ENCODE assay signal across 23 cellular contexts in the genomic region with DNA sequence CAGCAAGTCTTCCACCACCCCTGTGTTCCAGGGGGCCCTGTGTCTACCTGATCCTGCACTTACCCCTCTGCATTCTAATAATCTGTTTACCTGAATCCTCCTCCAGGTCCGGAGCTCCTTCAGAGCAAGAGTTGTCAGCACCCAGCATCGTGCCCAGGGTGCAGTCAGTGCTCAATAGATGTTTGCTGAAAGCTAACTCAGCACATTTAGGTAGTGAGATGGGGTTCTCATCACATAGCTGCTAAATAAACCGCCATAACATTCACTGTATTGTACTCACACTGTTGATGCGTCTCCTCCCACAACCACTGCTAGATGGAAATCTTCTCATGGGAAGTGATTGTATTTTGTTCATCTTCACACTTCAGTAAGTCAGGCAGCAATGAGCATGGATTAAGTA.
"Had no signal": no experiment of that assay in that cellular context is flagged by ENCODE, and none has a peak within 500 bp of the region (broad histone marks: within the 10 kb centered on the region; RNA-seq: fewer than 3 reads in every experiment).

No MANE protein-coding gene starts in this region.

- ATAC-seq: left colon; left lung; mucosa of descending colon; naive thymus-derived CD4-positive, alpha-beta T cell; stimulated activated memory B cell treated with anti-CD40 and anti-IgM and Interleukin-4, amounts not matched to agents 10 μg/mL and 1 μg/mL and 100 μg/mL, for 72 hours had no signal

- DNase-seq: hippocampal formation; left colon; left lung; midbrain; mucosa of descending colon; naive thymus-derived CD4-positive, alpha-beta T cell; ovary; sigmoid colon; small intestine; spleen; stimulated activated CD4-positive, alpha-beta T cell treated with anti-CD3 and anti-CD28 coated beads, Interleukin-4, amount 100 ng/mL, for 24 hours; stimulated activated naive CD4-positive, alpha-beta T cell treated with Interleukin-2 at 50 U/mL for 16 hours; stimulated activated naive CD8-positive, alpha-beta T cell treated with anti-CD3 and anti-CD28 coated beads, Interleukin-15, amount 100 ng/mL, for 72 hours; substantia nigra; uterus had no signal

- H3K36me3 Mint-ChIP-seq: memory B cell; natural killer cell treated with Interleukin-12 subunit alpha and Interleukin-12 subunit beta and Interleukin-15 and Interleukin-18, amount 100 ng/mL, for 72 hours; stimulated activated memory B cell treated with anti-CD40 and anti-IgM and Interleukin-4, amounts not matched to agents 10 μg/mL and 1 μg/mL and 100 μg/mL, for 72 hours had no signal

- FAIRE-seq: keratinocyte, small intestine had no signal

- H3K9me3 ChIP-seq: mucosa of descending colon, ovary, right atrium auricular region, sigmoid colon, tibial nerve, uterus had no signal

- H3K27ac Mint-ChIP-seq: memory B cell; naive thymus-derived CD4-positive, alpha-beta T cell; natural killer cell treated with Interleukin-12 subunit alpha and Interleukin-12 subunit beta and Interleukin-15 and Interleukin-18, amount 100 ng/mL, for 72 hours; stimulated activated memory B cell treated with anti-CD40 and anti-IgM and Interleukin-4, amounts not matched to agents 10 μg/mL and 1 μg/mL and 100 μg/mL, for 72 hours; stimulated activated naive CD8-positive, alpha-beta T cell treated with anti-CD3 and anti-CD28 coated beads, Interleukin-15, amount 100 ng/mL, for 72 hours; type B pancreatic cell had no signal

- H3K27me3 ChIP-seq: left lung, ovary, right atrium auricular region, sigmoid colon, spleen, tibial nerve, uterus had no signal

- H3K36me3 ChIP-seq: left lung, ovary, right atrium auricular region, sigmoid colon, spleen, tibial nerve, uterus had no signal

- H3K27ac ChIP-seq: left lung, ovary, right atrium auricular region, sigmoid colon, spleen, tibial nerve, uterus had no signal

- H3K9me3 Mint-ChIP-seq: natural killer cell treated with Interleukin-12 subunit alpha and Interleukin-12 subunit beta and Interleukin-15 and Interleukin-18, amount 100 ng/mL, for 72 hours had no signal

- H3K4me3 Mint-ChIP-seq: memory B cell; naive thymus-derived CD4-positive, alpha-beta T cell; natural killer cell treated with Interleukin-12 subunit alpha and Interleukin-12 subunit beta and Interleukin-15 and Interleukin-18, amount 100 ng/mL, for 72 hours; stimulated activated memory B cell treated with anti-CD40 and anti-IgM and Interleukin-4, amounts not matched to agents 10 μg/mL and 1 μg/mL and 100 μg/mL, for 72 hours; stimulated activated naive CD8-positive, alpha-beta T cell treated with anti-CD3 and anti-CD28 coated beads, Interleukin-15, amount 100 ng/mL, for 72 hours; type B pancreatic cell had no signal

- H3K4me1 Mint-ChIP-seq: memory B cell; stimulated activated naive CD8-positive, alpha-beta T cell treated with anti-CD3 and anti-CD28 coated beads, Interleukin-15, amount 100 ng/mL, for 72 hours had no signal

- H3K4me3 ChIP-seq: left lung, lung, mucosa of descending colon, ovary, right atrium auricular region, sigmoid colon, spleen, tibial nerve, uterus had no signal

- H3K4me1 ChIP-seq: left lung, uterus had no signal
